In genomic region chr16:89460556-89460955, GRCh38 we compare ENCODE assay signal across 23 cellular contexts. TPM values are rescaled to one million over a fixed set of nuclear protein-coding genes. Genes with fewer than 3 reads are reported as not detected.
A peak's percentile ranks its signal among the peaks of the same experiment; 100 is the strongest.
DNase-seq lines count a peak whose midpoint lies in the region; ATAC-seq and TF ChIP-seq lines count a peak whose summit lies in the region.
"Had no signal": no experiment of that assay in that cellular context is flagged by ENCODE, and none has a peak within 500 bp of the region (broad histone marks: within the 10 kb centered on the region; RNA-seq: fewer than 3 reads in every experiment).

No MANE protein-coding gene starts in this region.

- no peak for TF ChIP-seq POLR2A in spleen (IDR thresholded peaks at IDR 0.05)

- no peak for DNase-seq in activated naive CD4-positive, alpha-beta T cell treated with anti-CD3 and anti-CD28 coated beads for 36 hours
- peak; percentile 20 for DNase-seq in chondrocyte (ENCODE audit: low spot score)
- DNase-seq in spleen = peak; percentile 9
- DNase-seq in HCEC 1CT = no peak
- DNase-seq in effector CD4-positive, alpha-beta T cell = no peak
- DNase-seq: activated CD4-positive, alpha-beta T cell treated with anti-CD3 and anti-CD28 coated beads, Interleukin-2, amount 10 ng/mL, durations not matched to agents 24 days and 14 days; activated effector memory CD4-positive, alpha-beta T cell treated with anti-CD3 and anti-CD28 coated beads, Interleukin-2, amount 50 U/mL, for 16 hours; amniotic stem cell; colonic mucosa; DND-41; NCI-H1048; NCI-H187; NCI-H526; stimulated activated naive CD8-positive, alpha-beta T cell treated with anti-CD3 and anti-CD28 coated beads, Interleukin-15, amount 100 ng/mL, for 72 hours had no signal

- H3K27me3 ChIP-seq in DOHH2 (ENCODE audit: control insufficient read depth, low read length) (no peaks in the 10 kb centered on the region), spleen (replicated peaks in 1 of 7) (no peaks in the 10 kb centered on the region)
- H3K27me3 ChIP-seq: colonic mucosa, esophagus muscularis mucosa, neural progenitor cell, tibial nerve had no signal

- no peaks in the 10 kb centered on the region for H3K4me1 ChIP-seq in DOHH2 (ENCODE audit: control insufficient read depth, low read length)
- H3K4me1 ChIP-seq in spleen = peaks cover 10 to 88% (median 42%) of the 10 kb centered on the region in 6 donors
- H3K4me1 ChIP-seq: colonic mucosa had no signal

- no peaks in the 10 kb centered on the region for H3K9me2 ChIP-seq in DOHH2 (replicated peaks; ENCODE audit: control insufficient read depth, low read length)

- no peak for ATAC-seq in HG02885 (IDR thresholded peaks at IDR 0.05; ENCODE audit: poor library complexity, unreplicated experiment)
- ATAC-seq: GM12878; stimulated activated naive CD8-positive, alpha-beta T cell treated with anti-CD3 and anti-CD28 coated beads, Interleukin-15, amount 100 ng/mL, for 72 hours had no signal

- no peaks in the 10 kb centered on the region for H3K9me3 Mint-ChIP-seq in activated naive CD4-positive, alpha-beta T cell treated with anti-CD3 and anti-CD28 coated beads, Interleukin-2, amount 50 U/mL, for 24 hours
- no peaks in the 10 kb centered on the region for H3K9me3 Mint-ChIP-seq in activated naive CD4-positive, alpha-beta T cell treated with anti-CD3 and anti-CD28 coated beads for 36 hours
- no peaks in the 10 kb centered on the region for H3K9me3 Mint-ChIP-seq in chondrocyte (ENCODE audit: low read depth)
- H3K9me3 Mint-ChIP-seq: activated CD4-positive, alpha-beta T cell treated with anti-CD3 and anti-CD28 coated beads, Interleukin-2, amount 10 ng/mL, durations not matched to agents 24 days and 14 days; stimulated activated naive CD8-positive, alpha-beta T cell treated with anti-CD3 and anti-CD28 coated beads, Interleukin-15, amount 100 ng/mL, for 72 hours had no signal

- H3K27ac ChIP-seq in DOHH2 (ENCODE audit: low read depth, low read length) = no peak overlapping the region
- no peak overlapping the region for H3K27ac ChIP-seq in spleen
- H3K27ac ChIP-seq: A549, colonic mucosa, esophagus muscularis mucosa, HL-60, neural progenitor cell, tibial nerve had no signal

- H3K79me2 ChIP-seq in DOHH2 (ENCODE audit: control insufficient read depth, low read length) = peaks cover 89% of the 10 kb centered on the region

- H3K36me3 ChIP-seq in DOHH2 (ENCODE audit: control insufficient read depth, low read length) (peaks cover 8% of the 10 kb centered on the region; the same call in 1 of the 2 replicates), spleen (peaks cover 0 to 4% (median 0%) of the 10 kb centered on the region in 6 donors)
- H3K36me3 ChIP-seq: colonic mucosa, esophagus muscularis mucosa, neural progenitor cell, tibial nerve had no signal

- peaks cover 4% of the 10 kb centered on the region for H3K36me3 Mint-ChIP-seq in activated naive CD4-positive, alpha-beta T cell treated with anti-CD3 and anti-CD28 coated beads, Interleukin-2, amount 50 U/mL, for 24 hours
- H3K36me3 Mint-ChIP-seq in activated naive CD4-positive, alpha-beta T cell treated with anti-CD3 and anti-CD28 coated beads for 36 hours (ENCODE audit: low read depth) = peaks cover 11% of the 10 kb centered on the region
- no peaks in the 10 kb centered on the region for H3K36me3 Mint-ChIP-seq in chondrocyte (ENCODE audit: low read depth)

- peaks cover 3% of the 10 kb centered on the region; the same call in 1 of the 2 replicates for H3F3A ChIP-seq in DOHH2 (ENCODE audit: control insufficient read depth, insufficient read depth)

- whole genome bisulfite sequencing in spleen, 5 donors = 84 to 92% (median 89%) methylated on average over 6 of the region's 6 CpGs

- CTCF ChIA-PET in activated naive CD4-positive, alpha-beta T cell treated with anti-CD3 and anti-CD28 coated beads for 36 hours (lab: Charles Lee) = no interaction called here

- H3K27me3 Mint-ChIP-seq in activated naive CD4-positive, alpha-beta T cell treated with anti-CD3 and anti-CD28 coated beads, Interleukin-2, amount 50 U/mL, for 24 hours = no peaks in the 10 kb centered on the region
- no peaks in the 10 kb centered on the region for H3K27me3 Mint-ChIP-seq in activated naive CD4-positive, alpha-beta T cell treated with anti-CD3 and anti-CD28 coated beads for 36 hours (ENCODE audit: low read depth)
- no peaks in the 10 kb centered on the region for H3K27me3 Mint-ChIP-seq in chondrocyte (ENCODE audit: low read depth)
- H3K27me3 Mint-ChIP-seq: activated CD4-positive, alpha-beta T cell treated with anti-CD3 and anti-CD28 coated beads, Interleukin-2, amount 10 ng/mL, durations not matched to agents 24 days and 14 days; stimulated activated naive CD8-positive, alpha-beta T cell treated with anti-CD3 and anti-CD28 coated beads, Interleukin-15, amount 100 ng/mL, for 72 hours had no signal

- TF ChIP-seq CTCF in DOHH2 (IDR thresholded peaks at IDR 0.05; ENCODE audit: low read depth, low read length, poor library complexity, severe bottlenecking) (peak; percentile 14), chondrocyte (IDR thresholded peaks at IDR 0.05) (no peak), spleen (IDR thresholded peaks at IDR 0.05 in 8 of 11, conservative IDR thresholded peaks at IDR 0.05 in 3 of 11) (no peak)

- peak overlapping the region; percentile 35 for H3K27ac Mint-ChIP-seq in activated naive CD4-positive, alpha-beta T cell treated with anti-CD3 and anti-CD28 coated beads, Interleukin-2, amount 50 U/mL, for 24 hours
- H3K27ac Mint-ChIP-seq in activated naive CD4-positive, alpha-beta T cell treated with anti-CD3 and anti-CD28 coated beads for 36 hours = no peak overlapping the region
- peak overlapping the region; percentile 53 for H3K27ac Mint-ChIP-seq in chondrocyte (ENCODE audit: unreplicated experiment)
- H3K27ac Mint-ChIP-seq: neural progenitor cell had no signal

- H3K4me2 ChIP-seq in DOHH2 (ENCODE audit: low read length) = no peak overlapping the region
- H3K4me2 ChIP-seq: A549, neural progenitor cell had no signal

- H3K4me3 Mint-ChIP-seq in activated naive CD4-positive, alpha-beta T cell treated with anti-CD3 and anti-CD28 coated beads, Interleukin-2, amount 50 U/mL, for 24 hours = no peak overlapping the region
- H3K4me3 Mint-ChIP-seq in activated naive CD4-positive, alpha-beta T cell treated with anti-CD3 and anti-CD28 coated beads for 36 hours = no peak overlapping the region
- no peak overlapping the region for H3K4me3 Mint-ChIP-seq in chondrocyte (ENCODE audit: unreplicated experiment)
- H3K4me3 Mint-ChIP-seq: activated CD4-positive, alpha-beta T cell treated with anti-CD3 and anti-CD28 coated beads, Interleukin-2, amount 10 ng/mL, durations not matched to agents 24 days and 14 days; neural progenitor cell; stimulated activated naive CD8-positive, alpha-beta T cell treated with anti-CD3 and anti-CD28 coated beads, Interleukin-15, amount 100 ng/mL, for 72 hours had no signal

- peaks cover 45% of the 10 kb centered on the region for H4K20me1 ChIP-seq in DOHH2 (ENCODE audit: control insufficient read depth, insufficient read depth, low read depth, low read length)

- peaks cover 58% of the 10 kb centered on the region for H3K4me1 Mint-ChIP-seq in activated naive CD4-positive, alpha-beta T cell treated with anti-CD3 and anti-CD28 coated beads, Interleukin-2, amount 50 U/mL, for 24 hours
- peaks cover 60% of the 10 kb centered on the region for H3K4me1 Mint-ChIP-seq in activated naive CD4-positive, alpha-beta T cell treated with anti-CD3 and anti-CD28 coated beads for 36 hours (ENCODE audit: low read depth)
- peaks cover 56% of the 10 kb centered on the region for H3K4me1 Mint-ChIP-seq in chondrocyte (ENCODE audit: low read depth)

- H3K4me3 ChIP-seq in DOHH2 (ENCODE audit: low read length) (no peak overlapping the region), spleen (no peak overlapping the region)
- H3K4me3 ChIP-seq: A549, colonic mucosa, esophagus muscularis mucosa, GM12878, neural progenitor cell, tibial nerve had no signal

- intact Hi-C loops in activated naive CD4-positive, alpha-beta T cell treated with anti-CD3 and anti-CD28 coated beads for 36 hours (cut with micrococcal nuclease) = no loop called here
- intact Hi-C loops in spleen (cut with DNase I; ENCODE audit: low total_unique reads) = no loop called here

- H3K9me3 ChIP-seq in DOHH2 (ENCODE audit: control insufficient read depth, insufficient read depth, low read length) (no peaks in the 10 kb centered on the region), spleen (no peaks in the 10 kb centered on the region)
- H3K9me3 ChIP-seq: colonic mucosa, esophagus muscularis mucosa, tibial nerve had no signal

RNA-seq across cellular contexts. Expression of gene ANKRD11, which starts 29.8 kb away (rescaled TPM):
- total RNA-seq in activated naive CD4-positive, alpha-beta T cell treated with anti-CD3 and anti-CD28 coated beads for 36 hours = 100 to 1,000 TPM; 174 to 177 TPM
- total RNA-seq in chondrocyte = 106 to 185 TPM (median 180 TPM) in 3 replicates
- 100 to 1,000 TPM; 105 to 203 (median 136) TPM for total RNA-seq in spleen
- polyA plus RNA-seq in spleen = 10 to 100 TPM; 29.0 to 60.0 (median 37.8) TPM

RNA-seq across cellular contexts. Expression of gene SPG7, which starts 47.6 kb away (rescaled TPM):
- 10 to 100 TPM; 62.4 to 67.7 TPM for total RNA-seq in activated naive CD4-positive, alpha-beta T cell treated with anti-CD3 and anti-CD28 coated beads for 36 hours
- 84.6 to 127 TPM (median 87.6 TPM) in 3 replicates for total RNA-seq in chondrocyte
- 100 to 1,000 TPM in 6 of 7 donors, 10 to 100 TPM in 1; 90.4 to 260 (median 153) TPM for total RNA-seq in spleen
- polyA plus RNA-seq in spleen = 100 to 1,000 TPM in 2 of 3 donors, 10 to 100 TPM in 1; 64.5 to 189 (median 135) TPM

Comparison
In these comparisons a context has a peak if more than half of its experiments do, and no peak if none do; other contexts are left out.
1. DNase-seq: peak in chondrocyte (single experiment) and spleen (single experiment); none in activated naive CD4-positive, alpha-beta T cell treated with anti-CD3 and anti-CD28 coated beads for 36 hours (single experiment), HCEC 1CT (single experiment) and effector CD4-positive, alpha-beta T cell (single experiment).